8 cellular contexts compared by ENCODE assay signal in genomic region chr5:173972844-173973613, GRCh38. TPM values are rescaled to one million over a fixed set of nuclear protein-coding genes. Genes with fewer than 3 reads are reported as not detected.
A peak's percentile ranks its signal among the peaks of the same experiment; 100 is the strongest.
DNase-seq lines count a peak whose midpoint lies in the region; ATAC-seq, FAIRE-seq and TF ChIP-seq lines count a peak whose summit lies in the region.

No MANE protein-coding gene starts in this region.

- H3K4me1 ChIP-seq in kidney (ENCODE audit: control insufficient read depth in 1 of 2, insufficient read depth in 1 of 2, low read depth in 1 of 2, low read length in 2 of 2), result peaks cover 0 to 10% of the 10 kb centered on the region in 2 donors

- ATAC-seq in HG03045 (IDR thresholded peaks at IDR 0.05; ENCODE audit: unreplicated experiment) (peak; percentile 60), GM18519 (IDR thresholded peaks at IDR 0.05; ENCODE audit: low FRiP score, unreplicated experiment) (no peak)

- H3K36me3 Mint-ChIP-seq in chondrocyte (ENCODE audit: low read depth), result peaks cover 1% of the 10 kb centered on the region

- peak; percentile 81 for TF ChIP-seq CTCF in GM12865 (IDR thresholded peaks at IDR 0.05; ENCODE audit: insufficient read depth, low read depth, low read length, missing control alignments)
- TF ChIP-seq CTCF in chondrocyte (IDR thresholded peaks at IDR 0.05), result peak; percentile 98
- TF ChIP-seq CTCF in kidney (IDR thresholded peaks at IDR 0.05; ENCODE audit: borderline replicate concordance, extremely low read depth, insufficient read depth), result peak; percentile 93

- peak overlapping the region; percentile 50 for H3K4me3 ChIP-seq in GM12865 (ENCODE audit: low read depth, low read length)
- H3K4me3 ChIP-seq in kidney (ENCODE audit: low read length in 2 of 2), result peak overlapping the region; percentile 72 to 85

- H3K4me1 Mint-ChIP-seq in chondrocyte (ENCODE audit: low read depth), result peaks cover 15% of the 10 kb centered on the region

- no peak for FAIRE-seq in kidney (lab: Jason Lieb, UNC)

- peak overlapping the region; percentile 71 to 80 for H3K9ac ChIP-seq in kidney (ENCODE audit: low read length in 2 of 2)

- peak overlapping the region; percentile 76 to 86 for H3K27ac ChIP-seq in kidney (ENCODE audit: low read depth in 2 of 2, low read length in 2 of 2)

- H3K27me3 Mint-ChIP-seq in chondrocyte (ENCODE audit: low read depth), result peaks cover 9% of the 10 kb centered on the region

- intact Hi-C loops in kidney (cut with DNase I), result no loop called here

- H3K27ac Mint-ChIP-seq in chondrocyte (ENCODE audit: unreplicated experiment), result no peak overlapping the region

- H3K9me3 Mint-ChIP-seq in chondrocyte (ENCODE audit: low read depth), result no peaks in the 10 kb centered on the region

- peak; percentile 86 for DNase-seq in GM12865 (ENCODE audit: low read depth)
- DNase-seq in NCI-H226, result peak; percentile 39
- DNase-seq in activated CD4-positive, alpha-beta T cell treated with anti-CD3 and anti-CD28 coated beads for 1 hour, result peak; percentile 61
- DNase-seq in chondrocyte (ENCODE audit: low spot score), result no peak
- DNase-seq in kidney, result peak; percentile 88
- DNase-seq in stimulated activated CD4-positive, alpha-beta T cell treated with anti-CD3 and anti-CD28 coated beads, Interleukin-15, amount 100 ng/mL, for 1 hour (ENCODE audit: low read depth in 1 of 2, low spot score in 1 of 2), result peak; percentile 44 to 55

- no peaks in the 10 kb centered on the region for H3K36me3 ChIP-seq in kidney (ENCODE audit: control insufficient read depth in 1 of 2, insufficient read depth in 2 of 2, low read length in 2 of 2)

- peak overlapping the region; percentile 69 for H3K4me3 Mint-ChIP-seq in chondrocyte (ENCODE audit: unreplicated experiment)

- H3K9me3 ChIP-seq in kidney (ENCODE audit: control insufficient read depth in 1 of 2, low read length in 2 of 2), result no peaks in the 10 kb centered on the region

RNA-seq across cellular contexts. Expression of gene C5orf47, which starts 15.9 kb away (rescaled TPM):
- total RNA-seq in chondrocyte, result not detected in 3 replicates
- not detected for total RNA-seq in kidney
- polyA plus RNA-seq in kidney (ENCODE audit: insufficient read depth, low read depth, low replicate concordance), result not detected
